In genomic region chrX:104372547-104372946, GRCh38 we compare ENCODE assay signal across 37 cellular contexts.
"Had no signal": no experiment of that assay in that cellular context is flagged by ENCODE, and none has a peak within 500 bp of the region (broad histone marks: within the 10 kb centered on the region; RNA-seq: fewer than 3 reads in every experiment).

No MANE protein-coding gene starts in this region.

- H3K4me1 ChIP-seq: adrenal gland, breast epithelium, heart left ventricle had no signal

- FAIRE-seq: frontal cortex had no signal

- H3K4me3 Mint-ChIP-seq: activated CD4-positive, alpha-beta memory T cell treated with anti-CD3 and anti-CD28 coated beads for 36 hours; activated CD4-positive, alpha-beta T cell treated with anti-CD3 and anti-CD28 coated beads for 36 hours; activated CD4-positive, alpha-beta T cell treated with anti-CD3 and anti-CD28 coated beads, Interleukin-2, amount 10 ng/mL, durations not matched to agents 24 days and 14 days; activated CD8-positive, alpha-beta memory T cell treated with anti-CD3 and anti-CD28 coated beads, Interleukin-2, amount 10 ng/mL, durations not matched to agents 7 days and 5 days; activated CD8-positive, alpha-beta T cell treated with anti-CD3 and anti-CD28 coated beads, Interleukin-2, amount 10 ng/mL, durations not matched to agents 7 days and 5 days; activated naive CD4-positive, alpha-beta T cell treated with anti-CD3 and anti-CD28 coated beads for 36 hours; activated naive CD4-positive, alpha-beta T cell treated with anti-CD3 and anti-CD28 coated beads, Interleukin-2, amount 50 U/mL, for 24 hours; activated naive CD8-positive, alpha-beta T cell treated with anti-CD3 and anti-CD28 coated beads for 36 hours; activated naive CD8-positive, alpha-beta T cell treated with anti-CD3 and anti-CD28 coated beads, Interleukin-2, amount 50 U/mL, for 24 hours; activated T-helper 1 cell treated with anti-CD3 and anti-CD28 coated beads, Interleukin-12 subunit alpha, Interleukin-12 subunit beta, Interleukin-2, Interleukin-4 antibody, amounts not matched to agents 30 ng/mL and 10 ng/mL and 1 ng/mL, durations not matched to agents 14 hours and 24 hours and 36 hours; brain; central memory CD8-positive, alpha-beta T cell; dendritic cell treated with granulocyte-macrophage colony-stimulating factor and Interleukin-4, amounts not matched to agents 40 ng/mL and 50 ng/mL, for 4 days; endodermal cell; T-helper 17 cell; T-helper 2 cell treated with Interferon-gamma antibody and Interleukin-4, amounts not matched to agents 5 μg/mL and 100 μg/mL, for 36 hours had no signal

- H3K9me3 ChIP-seq: adrenal gland, breast epithelium, heart left ventricle had no signal

- H3K4me1 Mint-ChIP-seq: activated CD4-positive, alpha-beta T cell treated with anti-CD3 and anti-CD28 coated beads for 36 hours; activated CD4-positive, alpha-beta T cell treated with anti-CD3 and anti-CD28 coated beads, Interleukin-2, amount 10 ng/mL, durations not matched to agents 24 days and 14 days; activated CD8-positive, alpha-beta memory T cell treated with anti-CD3 and anti-CD28 coated beads, Interleukin-2, amount 10 ng/mL, durations not matched to agents 7 days and 5 days; activated naive CD4-positive, alpha-beta T cell treated with anti-CD3 and anti-CD28 coated beads, Interleukin-2, amount 50 U/mL, for 24 hours; activated naive CD8-positive, alpha-beta T cell treated with anti-CD3 and anti-CD28 coated beads for 36 hours; activated naive CD8-positive, alpha-beta T cell treated with anti-CD3 and anti-CD28 coated beads, Interleukin-2, amount 50 U/mL, for 24 hours; brain; central memory CD8-positive, alpha-beta T cell; endodermal cell; T-helper 17 cell had no signal

- H3K27me3 ChIP-seq: cardiac muscle cell had no signal

- H3K4me3 ChIP-seq: adrenal gland, breast epithelium, cardiac muscle cell, coronary artery, dorsolateral prefrontal cortex, heart left ventricle had no signal

- ATAC-seq: activated CD4-positive, alpha-beta T cell treated with anti-CD3 and anti-CD28 coated beads for 36 hours; activated CD8-positive, alpha-beta memory T cell treated with anti-CD3 and anti-CD28 coated beads, Interleukin-2, amount 10 ng/mL, durations not matched to agents 7 days and 5 days; activated CD8-positive, alpha-beta T cell treated with anti-CD3 and anti-CD28 coated beads, Interleukin-2, amount 10 ng/mL, durations not matched to agents 7 days and 5 days; activated naive CD8-positive, alpha-beta T cell treated with anti-CD3 and anti-CD28 coated beads, Interleukin-2, amount 50 U/mL, for 24 hours; esophagus mucosa; heart left ventricle; T-helper 17 cell had no signal

- H3K36me3 Mint-ChIP-seq: activated CD4-positive, alpha-beta memory T cell treated with anti-CD3 and anti-CD28 coated beads for 36 hours; activated CD8-positive, alpha-beta memory T cell treated with anti-CD3 and anti-CD28 coated beads, Interleukin-2, amount 10 ng/mL, durations not matched to agents 7 days and 5 days; activated naive CD4-positive, alpha-beta T cell treated with anti-CD3 and anti-CD28 coated beads, Interleukin-2, amount 50 U/mL, for 24 hours; activated naive CD8-positive, alpha-beta T cell treated with anti-CD3 and anti-CD28 coated beads for 36 hours; brain had no signal

- H3K27ac ChIP-seq: adrenal gland, breast epithelium, cardiac muscle cell, coronary artery, dorsolateral prefrontal cortex, heart left ventricle had no signal

- H3K9me3 Mint-ChIP-seq: activated CD4-positive, alpha-beta memory T cell treated with anti-CD3 and anti-CD28 coated beads for 36 hours; activated CD4-positive, alpha-beta T cell treated with anti-CD3 and anti-CD28 coated beads, Interleukin-2, amount 10 ng/mL, durations not matched to agents 24 days and 14 days; activated naive CD4-positive, alpha-beta T cell treated with anti-CD3 and anti-CD28 coated beads for 36 hours; activated naive CD4-positive, alpha-beta T cell treated with anti-CD3 and anti-CD28 coated beads, Interleukin-2, amount 50 U/mL, for 24 hours; activated naive CD8-positive, alpha-beta T cell treated with anti-CD3 and anti-CD28 coated beads for 36 hours; activated naive CD8-positive, alpha-beta T cell treated with anti-CD3 and anti-CD28 coated beads, Interleukin-2, amount 50 U/mL, for 24 hours; activated T-helper 1 cell treated with anti-CD3 and anti-CD28 coated beads, Interleukin-12 subunit alpha, Interleukin-12 subunit beta, Interleukin-2, Interleukin-4 antibody, amounts not matched to agents 30 ng/mL and 10 ng/mL and 1 ng/mL, durations not matched to agents 14 hours and 24 hours and 36 hours; activated T-helper 2 cell treated with anti-CD3 and anti-CD28 coated beads, Interferon-gamma antibody, Interleukin-2, Interleukin-4, amounts not matched to agents 10 μg/mL and 5 μg/mL and 100 μg/mL, durations not matched to agents 14 hours and 24 hours and 36 hours; brain; central memory CD8-positive, alpha-beta T cell; dendritic cell treated with granulocyte-macrophage colony-stimulating factor and Interleukin-4, amounts not matched to agents 40 ng/mL and 50 ng/mL, for 4 days; T-helper 2 cell treated with Interferon-gamma antibody and Interleukin-4, amounts not matched to agents 5 μg/mL and 100 μg/mL, for 36 hours had no signal

- H3K27ac Mint-ChIP-seq: activated CD4-positive, alpha-beta memory T cell treated with anti-CD3 and anti-CD28 coated beads for 36 hours; activated CD4-positive, alpha-beta T cell treated with anti-CD3 and anti-CD28 coated beads for 36 hours; activated CD4-positive, alpha-beta T cell treated with anti-CD3 and anti-CD28 coated beads, Interleukin-2, amount 10 ng/mL, durations not matched to agents 24 days and 14 days; activated CD8-positive, alpha-beta memory T cell treated with anti-CD3 and anti-CD28 coated beads, Interleukin-2, amount 10 ng/mL, durations not matched to agents 7 days and 5 days; activated CD8-positive, alpha-beta T cell treated with anti-CD3 and anti-CD28 coated beads, Interleukin-2, amount 10 ng/mL, durations not matched to agents 7 days and 5 days; activated naive CD4-positive, alpha-beta T cell treated with anti-CD3 and anti-CD28 coated beads for 36 hours; activated naive CD4-positive, alpha-beta T cell treated with anti-CD3 and anti-CD28 coated beads, Interleukin-2, amount 50 U/mL, for 24 hours; activated naive CD8-positive, alpha-beta T cell treated with anti-CD3 and anti-CD28 coated beads for 36 hours; activated naive CD8-positive, alpha-beta T cell treated with anti-CD3 and anti-CD28 coated beads, Interleukin-2, amount 50 U/mL, for 24 hours; activated T-helper 1 cell treated with anti-CD3 and anti-CD28 coated beads, Interleukin-12 subunit alpha, Interleukin-12 subunit beta, Interleukin-2, Interleukin-4 antibody, amounts not matched to agents 30 ng/mL and 10 ng/mL and 1 ng/mL, durations not matched to agents 14 hours and 24 hours and 36 hours; activated T-helper 2 cell treated with anti-CD3 and anti-CD28 coated beads, Interferon-gamma antibody, Interleukin-2, Interleukin-4, amounts not matched to agents 10 μg/mL and 5 μg/mL and 100 μg/mL, durations not matched to agents 14 hours and 24 hours and 36 hours; brain; dendritic cell treated with granulocyte-macrophage colony-stimulating factor and Interleukin-4, amounts not matched to agents 40 ng/mL and 50 ng/mL, for 4 days; endodermal cell; T-helper 17 cell; T-helper 2 cell treated with Interferon-gamma antibody and Interleukin-4, amounts not matched to agents 5 μg/mL and 100 μg/mL, for 36 hours had no signal

- H3K36me3 ChIP-seq: adrenal gland, breast epithelium, cardiac muscle cell, heart left ventricle had no signal

- DNase-seq: activated CD4-positive, alpha-beta memory T cell treated with anti-CD3 and anti-CD28 coated beads for 36 hours; activated CD4-positive, alpha-beta T cell treated with anti-CD3 and anti-CD28 coated beads for 36 hours; activated CD4-positive, alpha-beta T cell treated with anti-CD3 and anti-CD28 coated beads, Interleukin-2, amount 10 ng/mL, durations not matched to agents 24 days and 14 days; activated CD4-positive, CD25-positive, alpha-beta regulatory T cell; activated CD4-positive, CD25-positive, alpha-beta regulatory T cell treated with anti-CD3 and anti-CD28 coated beads, Interleukin-2, amount 50 U/mL, for 72 hours; activated CD8-positive, alpha-beta memory T cell treated with anti-CD3 and anti-CD28 coated beads, Interleukin-2, amount 10 ng/mL, durations not matched to agents 7 days and 5 days; activated CD8-positive, alpha-beta memory T cell treated with anti-CD3 and anti-CD28 coated beads, Interleukin-2, amount 50 U/mL, for 4 hours; activated CD8-positive, alpha-beta T cell treated with anti-CD3 and anti-CD28 coated beads, Interleukin-2, amount 10 ng/mL, durations not matched to agents 7 days and 5 days; activated effector memory CD4-positive, alpha-beta T cell treated with anti-CD3 and anti-CD28 coated beads, Interleukin-2, amount 50 U/mL, for 16 hours; activated naive CD4-positive, alpha-beta T cell treated with anti-CD3 and anti-CD28 coated beads for 36 hours; activated naive CD8-positive, alpha-beta T cell treated with anti-CD3 and anti-CD28 coated beads for 36 hours; activated naive CD8-positive, alpha-beta T cell treated with anti-CD3 and anti-CD28 coated beads, Interleukin-2, amount 50 U/mL, for 24 hours; activated T-cell treated with anti-CD3 and anti-CD28 coated beads, Interleukin-2, amount 50 U/mL, for 1 hour; activated T-cell treated with anti-CD3 and anti-CD28 coated beads, Interleukin-2, amount 50 U/mL, for 48 hours; adrenal gland; amygdala; aorta; dorsolateral prefrontal cortex; effector memory CD4-positive, alpha-beta T cell; endodermal cell; foreskin fibroblast; glutamatergic neuron; heart left ventricle; T-helper 17 cell; T1000 had no signal

- H3K27me3 Mint-ChIP-seq: activated CD4-positive, alpha-beta memory T cell treated with anti-CD3 and anti-CD28 coated beads for 36 hours; activated CD4-positive, alpha-beta T cell treated with anti-CD3 and anti-CD28 coated beads, Interleukin-2, amount 10 ng/mL, durations not matched to agents 24 days and 14 days; activated naive CD8-positive, alpha-beta T cell treated with anti-CD3 and anti-CD28 coated beads, Interleukin-2, amount 50 U/mL, for 24 hours; central memory CD8-positive, alpha-beta T cell; dendritic cell treated with granulocyte-macrophage colony-stimulating factor and Interleukin-4, amounts not matched to agents 40 ng/mL and 50 ng/mL, for 4 days; T-helper 17 cell had no signal
